ENCODE assay signal across 21 cellular contexts in genomic region chr10:52359466-52359865, GRCh38. TPM values are rescaled to one million over a fixed set of nuclear protein-coding genes. Genes with fewer than 3 reads are reported as not detected.
DNase-seq lines count a peak whose midpoint lies in the region; ATAC-seq and TF ChIP-seq lines count a peak whose summit lies in the region.
"Had no signal": no experiment of that assay in that cellular context is flagged by ENCODE, and none has a peak within 500 bp of the region (broad histone marks: within the 10 kb centered on the region; RNA-seq: fewer than 3 reads in every experiment).

No MANE protein-coding gene starts in this region.

- H3F3A ChIP-seq in neural progenitor cell (ENCODE audit: low read depth): peaks cover 11% of the 10 kb centered on the region

- peak overlapping the region; percentile 40 for H3K27ac Mint-ChIP-seq in Caco-2 (ENCODE audit: unreplicated experiment)
- H3K27ac Mint-ChIP-seq in HFFc6: peak overlapping the region; percentile 41
- no peak overlapping the region for H3K27ac Mint-ChIP-seq in neural progenitor cell
- H3K27ac Mint-ChIP-seq: CD14-positive monocyte, T-cell had no signal

- H3K4me3 Mint-ChIP-seq in Caco-2 (ENCODE audit: unreplicated experiment): no peak overlapping the region
- no peak overlapping the region for H3K4me3 Mint-ChIP-seq in HFFc6
- no peak overlapping the region for H3K4me3 Mint-ChIP-seq in neural progenitor cell
- H3K4me3 Mint-ChIP-seq: CD14-positive monocyte, T-cell had no signal

- H3K4me3 ChIP-seq in Caco-2 (ENCODE audit: low read depth, low read length) (no peak overlapping the region), Panc1 (ENCODE audit: low read depth in 2 of 2, low read length in 2 of 2) (no peak overlapping the region), neural progenitor cell (no peak overlapping the region), ovary (no peak overlapping the region), Karpas-422 (ENCODE audit: low read length) (no peak overlapping the region)
- H3K4me3 ChIP-seq: HAP-1 had no signal

- no peak for ATAC-seq in Panc1
- ATAC-seq: SK-N-SH treated with all-trans-retinoic acid at 6 μM for 48 hours, T-cell had no signal

- in situ Hi-C loops in Panc1 (cut with HindIII; ENCODE audit: low pct_unique_long_range_greater_than_20kb, low sequenced_read_pairs): no loop called here

- peaks cover 51% of the 10 kb centered on the region for H3K4me1 Mint-ChIP-seq in Caco-2 (ENCODE audit: low read depth, unreplicated experiment)
- H3K4me1 Mint-ChIP-seq in HFFc6 (ENCODE audit: low read depth): peaks cover 53% of the 10 kb centered on the region
- peaks cover 3% of the 10 kb centered on the region for H3K4me1 Mint-ChIP-seq in neural progenitor cell
- H3K4me1 Mint-ChIP-seq: CD14-positive monocyte, T-cell had no signal

- 84 to 85% (median 85%) methylated on average over 1 of the region's 1 CpG for WGBS in ovary, 3 donors

- H3K36me3 ChIP-seq in Caco-2 (ENCODE audit: control insufficient read depth, insufficient read depth, low read length): no peaks in the 10 kb centered on the region
- no peaks in the 10 kb centered on the region for H3K36me3 ChIP-seq in Panc1 (ENCODE audit: control insufficient read depth, insufficient read depth, low read length)
- H3K36me3 ChIP-seq in neural progenitor cell: no peaks in the 10 kb centered on the region
- H3K36me3 ChIP-seq in ovary: no peaks in the 10 kb centered on the region
- H3K36me3 ChIP-seq in Karpas-422 (ENCODE audit: insufficient read depth, low read length): no peaks in the 10 kb centered on the region
- H3K36me3 ChIP-seq: HAP-1 had no signal

- H3K9me3 ChIP-seq in Caco-2 (peaks cover 19% of the 10 kb centered on the region), Panc1 (ENCODE audit: control insufficient read depth, insufficient read depth, low read depth, low read length) (no peaks in the 10 kb centered on the region), neural progenitor cell (ENCODE audit: low read depth) (no peaks in the 10 kb centered on the region), ovary (no peaks in the 10 kb centered on the region), Karpas-422 (ENCODE audit: low read length) (peaks cover 22% of the 10 kb centered on the region)
- H3K9me3 ChIP-seq: HAP-1 had no signal

- intact Hi-C loops in Caco-2 (cut with micrococcal nuclease; ENCODE audit: unreplicated experiment) (loop anchor here (10.0 kb wide), 1 partner anchor 315 kb away; no protein-coding TSS in a partner anchor), Panc1 (cut with micrococcal nuclease; ENCODE audit: unreplicated experiment) (no loop called here), ovary (cut with DNase I) (no loop called here)

- H3K27ac ChIP-seq in Panc1 (ENCODE audit: low read length): peak overlapping the region; percentile 68; the same call in 1 of the 2 replicates
- H3K27ac ChIP-seq in neural progenitor cell: peak overlapping the region; percentile 44
- H3K27ac ChIP-seq in ovary: no peak overlapping the region
- H3K27ac ChIP-seq in RWPE1: no peak overlapping the region
- H3K27ac ChIP-seq in Karpas-422 (ENCODE audit: low read length): no peak overlapping the region

- H3K4me2 ChIP-seq in neural progenitor cell (peak overlapping the region; percentile 57), Karpas-422 (ENCODE audit: low read depth, low read length, poor library complexity, severe bottlenecking) (no peak overlapping the region)

- H3K9me2 ChIP-seq in Karpas-422 (replicated peaks; ENCODE audit: insufficient read depth, low read length): no peaks in the 10 kb centered on the region

- H3K4me1 ChIP-seq in Caco-2 (peaks cover 55% of the 10 kb centered on the region), Panc1 (ENCODE audit: control insufficient read depth, insufficient read depth, low read length) (peaks cover 12% of the 10 kb centered on the region; the same call in 1 of the 2 replicates), neural progenitor cell (peaks cover 46% of the 10 kb centered on the region), ovary (ENCODE audit: insufficient read depth) (no peaks in the 10 kb centered on the region), Karpas-422 (ENCODE audit: low read length) (no peaks in the 10 kb centered on the region)
- H3K4me1 ChIP-seq: HAP-1 had no signal

- no peak for DNase-seq in Caco-2
- DNase-seq in HFFc6: peak; percentile 9
- DNase-seq in Panc1 (ENCODE audit: low read depth, low spot score): no peak
- DNase-seq in neural progenitor cell (ENCODE audit: low spot score): no peak
- no peak for DNase-seq in ovary
- no peak for DNase-seq in RWPE1 (ENCODE audit: low spot score)
- DNase-seq in Karpas-422: no peak
- DNase-seq: DMS79 treated with DMSO at 0.1 percent for 48 hours, GDM1, KBM-7, MM.1S, NCI-H1092, NCI-H146, NCI-H2029 treated with DMSO at 0.1 percent for 48 hours, NCI-H2171, NCI-H526, Right ventricle myocardium superior, T-cell had no signal

- BruUV-seq in Caco-2 (replicated peaks; lab: Mats Ljungman, UMichigan): no TSS peak
- BruUV-seq in Panc1 (replicated peaks; lab: Mats Ljungman, UMichigan): no TSS peak

- H4K20me1 ChIP-seq in neural progenitor cell (ENCODE audit: low read depth) (no peaks in the 10 kb centered on the region), Karpas-422 (ENCODE audit: insufficient read depth, low read depth, low read length) (no peaks in the 10 kb centered on the region)

- POLR2A ChIA-PET in Caco-2 (lab: Charles Lee): no interaction called here
- POLR2A ChIA-PET in Panc1 (lab: Charles Lee): no interaction called here
- POLR2A ChIA-PET in RWPE1 (lab: Yijun Ruan, JAX; ENCODE audit: low non-redundant PET): no interaction called here

- CTCF ChIA-PET in Caco-2 (lab: Charles Lee) (no interaction called here), Panc1 (lab: Charles Lee) (no interaction called here), RWPE1 (lab: Yijun Ruan, JAX) (no interaction called here)

- H3K27me3 Mint-ChIP-seq in Caco-2 (ENCODE audit: insufficient read depth, unreplicated experiment): no peaks in the 10 kb centered on the region
- H3K27me3 Mint-ChIP-seq in HFFc6 (ENCODE audit: insufficient read depth): no peaks in the 10 kb centered on the region
- no peaks in the 10 kb centered on the region for H3K27me3 Mint-ChIP-seq in neural progenitor cell (ENCODE audit: insufficient read depth, low read depth)
- H3K27me3 Mint-ChIP-seq: T-cell had no signal

- H3K9ac ChIP-seq in neural progenitor cell: no peak overlapping the region
- H3K9ac ChIP-seq in Karpas-422 (ENCODE audit: low read length): no peak overlapping the region

- TF ChIP-seq POLR2A in ovary (IDR thresholded peaks at IDR 0.05): no peak

- TF ChIP-seq EP300 in ovary (IDR thresholded peaks at IDR 0.05): no peak

- no peak overlapping the region for H2AFZ ChIP-seq in neural progenitor cell (replicated peaks)
- H2AFZ ChIP-seq in Karpas-422 (ENCODE audit: low read length): no peak overlapping the region

- peaks cover 9% of the 10 kb centered on the region for H3K9me3 Mint-ChIP-seq in Caco-2 (ENCODE audit: unreplicated experiment)
- peaks cover 23% of the 10 kb centered on the region for H3K9me3 Mint-ChIP-seq in HFFc6
- H3K9me3 Mint-ChIP-seq in neural progenitor cell: peaks cover 9% of the 10 kb centered on the region

- H3K79me2 ChIP-seq in neural progenitor cell (ENCODE audit: low read depth) (no peaks in the 10 kb centered on the region), Karpas-422 (ENCODE audit: low read length) (no peaks in the 10 kb centered on the region)

- H3K27me3 ChIP-seq in Caco-2 (replicated peaks; ENCODE audit: control insufficient read depth, insufficient read depth, low read length) (no peaks in the 10 kb centered on the region), Panc1 (ENCODE audit: control insufficient read depth, insufficient read depth, low read length) (no peaks in the 10 kb centered on the region), neural progenitor cell (no peaks in the 10 kb centered on the region), ovary (no peaks in the 10 kb centered on the region), Karpas-422 (ENCODE audit: low read length) (no peaks in the 10 kb centered on the region)

- H3K36me3 Mint-ChIP-seq in Caco-2 (ENCODE audit: insufficient read depth, unreplicated experiment) (peaks cover 23% of the 10 kb centered on the region), HFFc6 (ENCODE audit: low read depth) (peaks cover 13% of the 10 kb centered on the region), neural progenitor cell (peaks cover 3% of the 10 kb centered on the region)
- H3K36me3 Mint-ChIP-seq: CD14-positive monocyte, T-cell had no signal

- TF ChIP-seq CTCF in Caco-2 (IDR thresholded peaks at IDR 0.05; ENCODE audit: insufficient read depth in 1 of 2, low read depth in 1 of 2, low read length in 1 of 2, severe bottlenecking in 1 of 2, unreplicated experiment in 1 of 2): no peak
- TF ChIP-seq CTCF in HFFc6 (IDR thresholded peaks at IDR 0.05): no peak
- TF ChIP-seq CTCF in Panc1 (IDR thresholded peaks at IDR 0.05): no peak
- TF ChIP-seq CTCF in neural progenitor cell (IDR thresholded peaks at IDR 0.05): no peak
- no peak for TF ChIP-seq CTCF in ovary (IDR thresholded peaks at IDR 0.05)
- TF ChIP-seq CTCF in RWPE1 (conservative IDR thresholded peaks at IDR 0.05; ENCODE audit: low read depth): no peak

RNA-seq across cellular contexts. Expression of gene DKK1, which starts 45.4 kb away (rescaled TPM):
- 1,709 and 1,866 TPM in 2 replicates for total RNA-seq in Caco-2 (2022)
- total RNA-seq in HFFc6 (2021; fragmentation: NEBNext Ultra II Directional; extraction: Animal tissue kit (Norgen Biotek cat#: 25700)): 1,000 to 10,000 TPM; 1,601 to 2,175 (median 1,792) TPM
- total RNA-seq in Panc1 (2021; ENCODE audit: unreplicated experiment): 563 TPM
- 415 TPM for polyA plus RNA-seq in Panc1 (2012; ENCODE audit: insufficient read length)
- total RNA-seq in neural progenitor cell (ENCODE audit: low replicate concordance): 12.4 and 16.1 TPM in 2 replicates
- 1 to 10 TPM in 2 of 7 donors, under 1 TPM in 3, not detected in 2; 0.42 to 2.0 (median 0.57) TPM for total RNA-seq in ovary
- polyA plus RNA-seq in ovary: 1 to 10 TPM in 1 of 2 donors, under 1 TPM in 1; 0.27 to 4.2 TPM
- total RNA-seq in Karpas-422 (2014; rRNA removed; shearing (Covaris generic); ENCODE audit: low replicate concordance): not detected in 2 replicates
- total RNA-seq: Right ventricle myocardium superior had no signal
- polyA plus RNA-seq: CD14-positive monocyte had no signal

Comparison
In these comparisons a context has a peak if more than half of its experiments do, and no peak if none do; other contexts are left out.
1. H3K27ac ChIP-seq: peak in Panc1 (single experiment) and neural progenitor cell (single experiment); none in ovary (0 of 2), RWPE1 (single experiment) and Karpas-422 (single experiment).
2. RNA of gene DKK1, which starts 45.4 kb away (total RNA-seq): 1,709 to 1,866 TPM in Caco-2, 1,601 to 2,175 TPM in HFFc6 and 563 TPM in Panc1 (single experiment); 12.4 to 16.1 TPM in neural progenitor cell, 0.42 to 2.0 TPM in ovary and not detected in Karpas-422; every median in the first group is over 10 times any median in the second.